ENCODE assay signal across 10 cellular contexts in the genomic region with DNA sequence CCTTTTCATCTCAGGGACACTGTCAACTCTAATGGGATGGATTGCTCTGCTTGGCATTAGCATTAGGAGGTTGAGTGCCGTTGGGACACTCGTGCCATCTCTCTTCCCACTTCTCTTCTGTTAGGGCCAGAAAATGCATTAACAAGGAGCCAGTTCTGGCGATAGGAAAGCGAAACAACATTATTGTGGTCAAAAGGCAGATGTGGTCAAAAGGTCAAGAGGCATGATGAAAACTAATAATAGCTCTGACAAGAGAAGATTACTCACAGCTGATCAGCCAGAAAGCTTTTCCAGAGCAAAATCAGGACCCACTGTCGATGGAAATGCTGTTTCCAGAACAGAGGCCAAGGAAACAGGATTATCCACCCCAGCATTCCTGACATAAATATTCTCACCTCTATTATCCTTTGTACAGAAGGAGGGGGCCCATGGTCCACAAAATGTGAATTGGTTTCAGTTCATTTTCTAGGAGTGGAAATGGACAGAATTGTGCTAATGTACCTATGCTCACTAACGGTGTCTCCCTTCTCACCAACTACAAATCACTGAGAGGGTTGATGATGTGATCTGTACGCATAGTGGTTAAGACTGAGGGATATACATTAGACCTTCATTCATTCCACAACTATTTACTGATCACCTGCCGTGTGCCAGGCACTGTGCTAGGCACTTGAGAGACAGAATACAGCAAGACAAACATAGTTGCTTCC.
DNase-seq lines count a peak whose midpoint lies in the region; ATAC-seq and TF ChIP-seq lines count a peak whose summit lies in the region.
"Had no signal": no experiment of that assay in that cellular context is flagged by ENCODE, and none has a peak within 500 bp of the region (broad histone marks: within the 10 kb centered on the region; RNA-seq: fewer than 3 reads in every experiment).

No MANE protein-coding gene starts in this region.

- H3K4me3 ChIP-seq in AG10803 (ENCODE audit: low read length): no peak overlapping the region
- no peak overlapping the region for H3K4me3 ChIP-seq in fibroblast of mammary gland (ENCODE audit: control insufficient read depth, low read depth, low read length)
- no peak overlapping the region for H3K4me3 ChIP-seq in Peyer's patch
- H3K4me3 ChIP-seq: ovary had no signal

- intact Hi-C loops in cardiac septum (cut with DNase I): no loop called here

- no peaks in the 10 kb centered on the region for H3K27me3 ChIP-seq in Peyer's patch
- H3K27me3 ChIP-seq: ovary had no signal

- no peaks in the 10 kb centered on the region for H3K9me3 ChIP-seq in Peyer's patch
- H3K9me3 ChIP-seq: ovary had no signal

- ATAC-seq in GM19452 (IDR thresholded peaks at IDR 0.05; ENCODE audit: unreplicated experiment): peak; percentile 65
- peak; percentile 75 for ATAC-seq in HG03565 (IDR thresholded peaks at IDR 0.05; ENCODE audit: unreplicated experiment)
- ATAC-seq in GM21576 (IDR thresholded peaks at IDR 0.05; ENCODE audit: unreplicated experiment): no peak
- ATAC-seq: activated CD8-positive, alpha-beta T cell treated with anti-CD3 and anti-CD28 coated beads, Interleukin-2, amount 10 ng/mL, durations not matched to agents 7 days and 5 days had no signal

- no peak for TF ChIP-seq POLR2A in Peyer's patch (IDR thresholded peaks at IDR 0.05)

- TF ChIP-seq CTCF in AG10803 (conservative IDR thresholded peaks at IDR 0.05; ENCODE audit: low read length) (no peak), fibroblast of mammary gland (conservative IDR thresholded peaks at IDR 0.05; ENCODE audit: control insufficient read depth, insufficient read depth, low read depth, low read length) (no peak), Peyer's patch (IDR thresholded peaks at IDR 0.05) (no peak)

- H3K4me1 ChIP-seq in Peyer's patch: no peaks in the 10 kb centered on the region

- H3K27ac ChIP-seq in Peyer's patch: no peak overlapping the region

- no peaks in the 10 kb centered on the region for H3K36me3 ChIP-seq in Peyer's patch
- H3K36me3 ChIP-seq: ovary had no signal

- DNase-seq in AG10803 (ENCODE audit: low read depth): peak; percentile 80
- peak; percentile 84 for DNase-seq in fibroblast of mammary gland (ENCODE audit: low read depth)
- no peak for DNase-seq in NCI-H2196 treated with DMSO at 0.1 percent for 48 hours (lab: John Stamatoyannopoulos, UW; ENCODE audit: unreplicated experiment)
- DNase-seq in cardiac septum (ENCODE audit: low spot score): no peak
- no peak for DNase-seq in Peyer's patch
- DNase-seq: activated CD8-positive, alpha-beta T cell treated with anti-CD3 and anti-CD28 coated beads, Interleukin-2, amount 10 ng/mL, durations not matched to agents 7 days and 5 days; ovary had no signal

Comparison
In these comparisons a context has a peak if more than half of its experiments do, and no peak if none do; other contexts are left out.
1. DNase-seq: peak in AG10803 (single experiment) and fibroblast of mammary gland (single experiment); none in NCI-H2196 treated with DMSO at 0.1 percent for 48 hours (single experiment), cardiac septum (single experiment) and Peyer's patch (0 of 3).